15 cellular contexts compared by ENCODE assay signal in genomic region chr16:83717814-83718213, GRCh38.
DNase-seq lines count a peak whose midpoint lies in the region; ATAC-seq and TF ChIP-seq lines count a peak whose summit lies in the region.
"Had no signal": no experiment of that assay in that cellular context is flagged by ENCODE, and none has a peak within 500 bp of the region (broad histone marks: within the 10 kb centered on the region; RNA-seq: fewer than 3 reads in every experiment).

No MANE protein-coding gene starts in this region.

- intact Hi-C loops in CD8-positive, alpha-beta T cell (cut with DNase I, micrococcal nuclease), result no loop called here

- in situ Hi-C loops in brain microvascular endothelial cell (cut with HindIII; ENCODE audit: low pct_ligation_motif_present, low sequenced_read_pairs), result no loop called here

- H3K4me1 ChIP-seq in CD8-positive, alpha-beta T cell (ENCODE audit: insufficient read depth, low read length), result no peaks in the 10 kb centered on the region

- no peak for TF ChIP-seq CTCF in brain microvascular endothelial cell (IDR thresholded peaks at IDR 0.05; ENCODE audit: low read depth, low read length, missing control alignments)
- TF ChIP-seq CTCF in CD8-positive, alpha-beta T cell (IDR thresholded peaks at IDR 0.05), result no peak

- H3K36me3 ChIP-seq in brain microvascular endothelial cell (replicated peaks), result no peaks in the 10 kb centered on the region
- no peaks in the 10 kb centered on the region for H3K36me3 ChIP-seq in CD8-positive, alpha-beta T cell (ENCODE audit: insufficient read depth, low read length)
- H3K36me3 ChIP-seq: heart left ventricle had no signal

- no peak overlapping the region for H3K27ac Mint-ChIP-seq in CD8-positive, alpha-beta T cell
- H3K27ac Mint-ChIP-seq: activated CD8-positive, alpha-beta T cell treated with anti-CD3 and anti-CD28 coated beads for 36 hours; dendritic cell treated with granulocyte-macrophage colony-stimulating factor and Interleukin-4, amounts not matched to agents 40 ng/mL and 50 ng/mL, for 4 days; mesothelial cell of epicardium had no signal

- CTCF ChIA-PET in CD8-positive, alpha-beta T cell (lab: Charles Lee), result interaction anchor here (1.1 kb wide), 1 partner anchor 10 kb away, joined by 5 read pairs; no protein-coding TSS in a partner anchor

- DNase-seq in HS-5 (ENCODE audit: low read depth) (peak; percentile 51), brain microvascular endothelial cell (peak; percentile 71), iris pigment epithelial cell (ENCODE audit: low read depth) (peak; percentile 47), substantia nigra (lab: John Stamatoyannopoulos, UW) (peak in 25 of 49 donors; percentile 1 to 74 (median 13)), activated gamma-delta T cell treated with Interleukin-2 at 50 U/mL for 16 hours (no peak), NCI-H1436 (lab: John Stamatoyannopoulos, UW) (no peak)
- DNase-seq in CD8-positive, alpha-beta T cell, result no peak
- DNase-seq: activated CD8-positive, alpha-beta T cell treated with anti-CD3 and anti-CD28 coated beads for 36 hours; activated naive CD4-positive, alpha-beta T cell treated with anti-CD3 and anti-CD28 coated beads, Interleukin-2, amount 50 U/mL, for 16 hours; DMS153; Kasumi-1; NCI-H2171 had no signal

- H3K27me3 ChIP-seq in brain microvascular endothelial cell (replicated peaks), result no peaks in the 10 kb centered on the region
- no peaks in the 10 kb centered on the region for H3K27me3 ChIP-seq in CD8-positive, alpha-beta T cell (ENCODE audit: insufficient read depth, low read length)
- H3K27me3 ChIP-seq: heart left ventricle had no signal

- no peaks in the 10 kb centered on the region for H3K9me3 Mint-ChIP-seq in CD8-positive, alpha-beta T cell
- H3K9me3 Mint-ChIP-seq: activated CD8-positive, alpha-beta T cell treated with anti-CD3 and anti-CD28 coated beads for 36 hours; dendritic cell treated with granulocyte-macrophage colony-stimulating factor and Interleukin-4, amounts not matched to agents 40 ng/mL and 50 ng/mL, for 4 days; mesothelial cell of epicardium had no signal

- POLR2A ChIA-PET in CD8-positive, alpha-beta T cell (lab: Charles Lee), result no interaction called here

- H3K27ac ChIP-seq in brain microvascular endothelial cell, result peak overlapping the region; percentile 73
- peak overlapping the region; percentile 20 for H3K27ac ChIP-seq in substantia nigra (ENCODE audit: low read depth, low read length, poor library complexity, severe bottlenecking)
- H3K27ac ChIP-seq in CD8-positive, alpha-beta T cell (ENCODE audit: low read depth, low read length), result no peak overlapping the region

- H3K4me1 Mint-ChIP-seq in CD8-positive, alpha-beta T cell (ENCODE audit: low read depth), result no peaks in the 10 kb centered on the region
- H3K4me1 Mint-ChIP-seq: mesothelial cell of epicardium had no signal

- no peaks in the 10 kb centered on the region for H3K36me3 Mint-ChIP-seq in CD8-positive, alpha-beta T cell
- H3K36me3 Mint-ChIP-seq: mesothelial cell of epicardium had no signal

- no peak overlapping the region for H3K4me3 Mint-ChIP-seq in CD8-positive, alpha-beta T cell
- H3K4me3 Mint-ChIP-seq: activated CD8-positive, alpha-beta T cell treated with anti-CD3 and anti-CD28 coated beads for 36 hours; dendritic cell treated with granulocyte-macrophage colony-stimulating factor and Interleukin-4, amounts not matched to agents 40 ng/mL and 50 ng/mL, for 4 days; mesothelial cell of epicardium had no signal

- H3K9me3 ChIP-seq in CD8-positive, alpha-beta T cell (ENCODE audit: low read length), result no peaks in the 10 kb centered on the region
- H3K9me3 ChIP-seq: heart left ventricle had no signal

- H3K27me3 Mint-ChIP-seq in CD8-positive, alpha-beta T cell (ENCODE audit: low read depth), result peaks cover 9% of the 10 kb centered on the region
- H3K27me3 Mint-ChIP-seq: activated CD8-positive, alpha-beta T cell treated with anti-CD3 and anti-CD28 coated beads for 36 hours; dendritic cell treated with granulocyte-macrophage colony-stimulating factor and Interleukin-4, amounts not matched to agents 40 ng/mL and 50 ng/mL, for 4 days had no signal

- ATAC-seq in CD8-positive, alpha-beta T cell, result no peak
- ATAC-seq: activated CD8-positive, alpha-beta T cell treated with anti-CD3 and anti-CD28 coated beads for 36 hours had no signal

- no peak overlapping the region for H3K4me3 ChIP-seq in brain microvascular endothelial cell (ENCODE audit: low read depth, low read length)
- H3K4me3 ChIP-seq in CD8-positive, alpha-beta T cell (ENCODE audit: low read depth, low read length), result no peak overlapping the region

Comparison
In these comparisons a context has a peak if more than half of its experiments do, and no peak if none do; other contexts are left out.
1. DNase-seq: peak in HS-5 (single experiment), brain microvascular endothelial cell (single experiment), iris pigment epithelial cell (single experiment) and substantia nigra (25 of 49); none in activated gamma-delta T cell treated with Interleukin-2 at 50 U/mL for 16 hours (single experiment), NCI-H1436 (single experiment) and CD8-positive, alpha-beta T cell (0 of 7).